8 cellular contexts compared by ENCODE assay signal in the genomic region with DNA sequence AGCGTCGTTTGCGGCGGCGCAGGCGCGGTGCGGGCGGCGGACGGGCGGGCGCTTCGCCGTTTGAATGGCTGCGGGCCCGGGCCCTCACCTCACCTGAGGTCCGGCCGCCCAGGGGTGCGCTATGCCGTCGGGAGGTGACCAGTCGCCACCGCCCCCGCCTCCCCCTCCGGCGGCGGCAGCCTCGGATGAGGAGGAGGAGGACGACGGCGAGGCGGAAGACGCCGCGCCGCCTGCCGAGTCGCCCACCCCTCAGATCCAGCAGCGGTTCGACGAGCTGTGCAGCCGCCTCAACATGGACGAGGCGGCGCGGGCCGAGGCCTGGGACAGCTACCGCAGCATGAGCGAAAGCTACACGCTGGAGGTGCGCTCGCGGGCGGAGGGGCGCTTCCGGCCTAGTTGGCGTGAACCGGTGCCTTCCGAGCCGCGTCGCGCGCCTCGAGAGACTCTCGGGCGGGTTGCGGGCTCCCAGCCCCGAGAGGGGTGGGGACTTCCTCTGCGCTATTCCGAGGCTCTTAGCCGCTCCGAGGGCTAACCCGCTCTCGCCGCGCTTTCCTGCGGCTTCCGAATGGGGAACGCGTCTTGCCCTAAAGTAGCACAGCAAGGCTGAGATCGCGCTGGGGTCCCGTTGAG. TPM values are rescaled to one million over a fixed set of nuclear protein-coding genes. Genes with fewer than 3 reads are reported as not detected.
DNase-seq lines count a peak whose midpoint lies in the region; ATAC-seq and TF ChIP-seq lines count a peak whose summit lies in the region.

RBL2 (plus strand) TSS at position 36 of the 630 bp plus-strand sequence; CDS start at position 122, 86 bp downstream.

- peaks cover under 1 to 23% (median 13%) of the 10 kb centered on the region in 11 experiments; a peak in 17 of 22 replicates for H3K36me3 ChIP-seq in BLaER1 treated with 17β-estradiol and CSF1 and Interleukin-3, amounts not matched to agents 10 nM and 100 nM
- H3K36me3 ChIP-seq in NT2/D1 (ENCODE audit: insufficient read depth, insufficient read length, low read length) = no peaks in the 10 kb centered on the region
- H3K36me3 ChIP-seq in muscle layer of duodenum (ENCODE audit: control insufficient read depth in 1 of 2, insufficient read depth in 2 of 2, low read length in 2 of 2) = peaks cover 0 to 5% of the 10 kb centered on the region in 2 donors

- H3K9ac ChIP-seq in BLaER1 treated with 17β-estradiol and CSF1 and Interleukin-3, amounts not matched to agents 10 nM and 100 nM = peak within 1 kb of the TSS; percentile 90 to 99 (median 95)
- H3K9ac ChIP-seq in NT2/D1 (ENCODE audit: insufficient read length, low read depth) = peak within 1 kb of the TSS; percentile 94

- H3K27me3 ChIP-seq in BLaER1 treated with 17β-estradiol and CSF1 and Interleukin-3, amounts not matched to agents 10 nM and 100 nM = no peaks in the 10 kb centered on the region
- H3K27me3 ChIP-seq in NT2/D1 (ENCODE audit: insufficient read depth, insufficient read length) (no peaks in the 10 kb centered on the region), muscle layer of duodenum (ENCODE audit: low read depth, low read length) (no peaks in the 10 kb centered on the region)

- peak within 1 kb of the TSS; percentile 71 to 97 (median 85) for H3K4me2 ChIP-seq in BLaER1 treated with 17β-estradiol and CSF1 and Interleukin-3, amounts not matched to agents 10 nM and 100 nM

- peaks cover 0 to 5% (median 0%) of the 10 kb centered on the region in 11 experiments; a peak in 1 of 22 replicates for H3K9me3 ChIP-seq in BLaER1 treated with 17β-estradiol and CSF1 and Interleukin-3, amounts not matched to agents 10 nM and 100 nM (replicated peaks in 1 of 11)
- H3K9me3 ChIP-seq in NT2/D1 (ENCODE audit: insufficient read depth, low read length) (peaks cover 5% of the 10 kb centered on the region; the same call in 1 of the 2 replicates), muscle layer of duodenum (ENCODE audit: control insufficient read depth in 1 of 2, low read length in 2 of 2) (no peaks in the 10 kb centered on the region)

- peak within 1 kb of the TSS; percentile 77 to 99 (median 92) for H3K4me3 ChIP-seq in BLaER1 treated with 17β-estradiol and CSF1 and Interleukin-3, amounts not matched to agents 10 nM and 100 nM
- H3K4me3 ChIP-seq in NT2/D1 (ENCODE audit: insufficient read length, low read depth) (peak within 1 kb of the TSS; percentile 98), epithelial cell of proximal tubule (ENCODE audit: low read depth, low read length) (peak within 1 kb of the TSS; percentile 85), muscle layer of duodenum (ENCODE audit: low read depth in 1 of 2, low read length in 2 of 2) (peak within 1 kb of the TSS; percentile 87 to 100)

- peaks cover 10 to 21% (median 17%) of the 10 kb centered on the region in 10 experiments for H3K4me1 ChIP-seq in BLaER1 treated with 17β-estradiol and CSF1 and Interleukin-3, amounts not matched to agents 10 nM and 100 nM
- H3K4me1 ChIP-seq in NT2/D1 (ENCODE audit: insufficient read depth, insufficient read length) (no peaks in the 10 kb centered on the region), muscle layer of duodenum (ENCODE audit: control insufficient read depth in 1 of 2, insufficient read depth in 2 of 2, low read length in 2 of 2) (peaks cover 10 to 14% of the 10 kb centered on the region in 2 donors)

- peaks cover 0 to 30% (median 14%) of the 10 kb centered on the region in 11 experiments; a peak in 15 of 22 replicates for H4K20me1 ChIP-seq in BLaER1 treated with 17β-estradiol and CSF1 and Interleukin-3, amounts not matched to agents 10 nM and 100 nM

- TF ChIP-seq CTCF in epithelial cell of proximal tubule (conservative IDR thresholded peaks at IDR 0.05; ENCODE audit: low read depth, low read length) = no peak

- peak; percentile 78 for ATAC-seq in GM19035 (IDR thresholded peaks at IDR 0.05; ENCODE audit: unreplicated experiment)
- peak; percentile 63 for ATAC-seq in HG03196 (IDR thresholded peaks at IDR 0.05; ENCODE audit: unreplicated experiment)

- H3K27ac ChIP-seq in BLaER1 treated with 17β-estradiol and CSF1 and Interleukin-3, amounts not matched to agents 10 nM and 100 nM = peak within 1 kb of the TSS; percentile 83 to 99 (median 94)
- peak within 1 kb of the TSS; percentile 87 for H3K27ac ChIP-seq in muscle layer of duodenum (ENCODE audit: low read length)

- DNase-seq in NT2/D1 (ENCODE audit: low read depth, low spot score) (peak; percentile 62), activated T-cell treated with anti-CD3 and anti-CD28 coated beads for 48 hours (ENCODE audit: low read depth) (peak; percentile 80), epithelial cell of proximal tubule (ENCODE audit: low read depth) (no peak)
- peak; percentile 37 to 72 for DNase-seq in stimulated activated CD8-positive, alpha-beta memory T cell treated with anti-CD3 and anti-CD28 coated beads, Interleukin-7, amount 100 ng/mL, for 48 hours (ENCODE audit: extremely low read depth in 1 of 2, low read depth in 1 of 2)

RNA-seq across cellular contexts. Expression of gene RBL2, which starts in this region (rescaled TPM):
- total RNA-seq in epithelial cell of proximal tubule = 21.1 and 31.1 TPM in 2 replicates
